ENCODE assay signal across 25 cellular contexts in genomic region chr2:161337247-161337646, GRCh38. TPM values are rescaled to one million over a fixed set of nuclear protein-coding genes. Genes with fewer than 3 reads are reported as not detected.
DNase-seq lines count a peak whose midpoint lies in the region; FAIRE-seq and TF ChIP-seq lines count a peak whose summit lies in the region.
"Had no signal": no experiment of that assay in that cellular context is flagged by ENCODE, and none has a peak within 500 bp of the region (broad histone marks: within the 10 kb centered on the region; RNA-seq: fewer than 3 reads in every experiment).

No MANE protein-coding gene starts in this region.

- H3K9me3 ChIP-seq in SK-N-SH (no peaks in the 10 kb centered on the region), breast epithelium (no peaks in the 10 kb centered on the region), BE2C (no peaks in the 10 kb centered on the region)
- H3K9me3 ChIP-seq: A549 had no signal

- H3F3A ChIP-seq in SK-N-SH (replicated peaks; ENCODE audit: insufficient read depth), result peaks cover 2% of the 10 kb centered on the region

- H3K4me3 ChIP-seq in SK-N-SH (ENCODE audit: low read depth in 2 of 2, low read length in 1 of 2), result no peak overlapping the region
- no peak overlapping the region for H3K4me3 ChIP-seq in breast epithelium
- no peak overlapping the region for H3K4me3 ChIP-seq in BE2C (ENCODE audit: low read depth, low read length)
- H3K4me3 ChIP-seq: A549, GM12878, GM23248 had no signal

- no peak for TF ChIP-seq CTCF in D721Med (IDR thresholded peaks at IDR 0.05; ENCODE audit: insufficient read depth, missing control alignments)
- no peak for TF ChIP-seq CTCF in SK-N-SH (IDR thresholded peaks at IDR 0.05)
- no peak for TF ChIP-seq CTCF in glutamatergic neuron (IDR thresholded peaks at IDR 0.05; ENCODE audit: partially characterized antibody, unreplicated experiment)
- no peak for TF ChIP-seq CTCF in breast epithelium (IDR thresholded peaks at IDR 0.05)
- no peak for TF ChIP-seq CTCF in BE2C (IDR thresholded peaks at IDR 0.05; ENCODE audit: low read depth, low read length)

- H3K36me3 ChIP-seq in SK-N-SH (replicated peaks in 1 of 2; ENCODE audit: control insufficient read depth in 1 of 2, insufficient read depth in 2 of 2, low read length in 1 of 2) (peaks cover 0 to 10% of the 10 kb centered on the region in 2 experiments), breast epithelium (no peaks in the 10 kb centered on the region), BE2C (no peaks in the 10 kb centered on the region)

- intact Hi-C loops in breast epithelium (cut with DNase I; ENCODE audit: low total_unique reads), result no loop called here

- no peaks in the 10 kb centered on the region for H3K27me3 ChIP-seq in SK-N-SH (ENCODE audit: insufficient read depth)
- H3K27me3 ChIP-seq in breast epithelium, result no peaks in the 10 kb centered on the region
- no peaks in the 10 kb centered on the region for H3K27me3 ChIP-seq in BE2C

- peaks cover 81% of the 10 kb centered on the region for H3K79me2 ChIP-seq in SK-N-SH (ENCODE audit: insufficient read depth)

- no peak for TF ChIP-seq RAD21 in SK-N-SH (IDR thresholded peaks at IDR 0.05; ENCODE audit: low read length)

- peaks cover 2% of the 10 kb centered on the region for H3K9me3 Mint-ChIP-seq in glutamatergic neuron (ENCODE audit: unreplicated experiment)

- H3K27ac Mint-ChIP-seq in glutamatergic neuron (ENCODE audit: unreplicated experiment), result peak overlapping the region; percentile 83
- H3K27ac Mint-ChIP-seq: CD4-positive, alpha-beta memory T cell had no signal

- FAIRE-seq in D721Med (lab: Jason Lieb, UNC), result peak; percentile 81
- FAIRE-seq: A549, GM12878, GM19239, H1 had no signal

- no peaks in the 10 kb centered on the region for H3K36me3 Mint-ChIP-seq in glutamatergic neuron (ENCODE audit: unreplicated experiment)

- no peaks in the 10 kb centered on the region for H3K9me2 ChIP-seq in SK-N-SH

- H3K4me3 Mint-ChIP-seq in glutamatergic neuron (ENCODE audit: unreplicated experiment), result no peak overlapping the region
- H3K4me3 Mint-ChIP-seq: CD4-positive, alpha-beta memory T cell had no signal

- DNase-seq in D721Med (ENCODE audit: insufficient read length, low spot score) (no peak), NCI-H82 (lab: John Stamatoyannopoulos, UW) (peak; percentile 86), SK-N-SH (peak; percentile 56), glutamatergic neuron (no peak), breast epithelium (ENCODE audit: low spot score in 2 of 2) (no peak), SKM-1 (lab: John Stamatoyannopoulos, UW; ENCODE audit: unreplicated experiment) (no peak), BE2C (no peak)
- DNase-seq: 8988T; ACHN; AML-193; C1 segment of cervical spinal cord; Calu3; CD4-positive, alpha-beta memory T cell; COR-L47; DMS 273 treated with DMSO at 0.1 percent for 48 hours; DMS79; EL; GDM1; GM23248; H7; HCEC 1CT had no signal

- no peak for TF ChIP-seq POLR2A in breast epithelium (IDR thresholded peaks at IDR 0.05)

- H3K27ac ChIP-seq in SK-N-SH (ENCODE audit: low read depth in 2 of 2, low read length in 1 of 2) (peak overlapping the region in 1 of 2 experiments; percentile 76; a peak in 2 of 4 replicates), breast epithelium (no peak overlapping the region)
- H3K27ac ChIP-seq: A549, GM23248 had no signal

- H3K4me2 ChIP-seq in SK-N-SH, result no peak overlapping the region
- H3K4me2 ChIP-seq: A549 had no signal

- POLR2A ChIA-PET in SK-N-SH (lab: Yijun Ruan, JAX), result interaction anchor here (1.6 kb wide), 1 partner anchor 29 kb away, joined by 5 read pairs; the partner anchor contains the start of gene PSMD14

- peaks cover 8% of the 10 kb centered on the region for H3K4me1 Mint-ChIP-seq in glutamatergic neuron (ENCODE audit: low read depth, unreplicated experiment)

- no peak overlapping the region for H3K9ac ChIP-seq in SK-N-SH
- H3K9ac ChIP-seq: GM23248 had no signal

- H2AFZ ChIP-seq in SK-N-SH (ENCODE audit: low read depth), result no peak overlapping the region
- H2AFZ ChIP-seq: GM23248 had no signal

- H3K4me1 ChIP-seq in SK-N-SH (ENCODE audit: control insufficient read depth in 1 of 2, insufficient read depth in 2 of 2, low read depth in 1 of 2, low read length in 1 of 2) (peaks cover 0 to 5% of the 10 kb centered on the region in 2 experiments; a peak in 1 of 4 replicates), breast epithelium (no peaks in the 10 kb centered on the region), BE2C (no peaks in the 10 kb centered on the region)

- CTCF ChIA-PET in SK-N-SH (lab: Yijun Ruan, JAX), result interaction anchor here (1.7 kb wide), 1 partner anchor 18 kb away, joined by 4 read pairs; no protein-coding TSS in a partner anchor

- WGBS in SK-N-SH (ENCODE audit: low lambda C conversion rate), result 24% methylated on average over 1 of the region's 1 CpG

- H4K20me1 ChIP-seq in SK-N-SH (ENCODE audit: insufficient read depth), result peaks cover 4% of the 10 kb centered on the region; the same call in 1 of the 2 replicates

- H3K27me3 Mint-ChIP-seq in glutamatergic neuron (ENCODE audit: unreplicated experiment), result no peaks in the 10 kb centered on the region
- H3K27me3 Mint-ChIP-seq: CD4-positive, alpha-beta memory T cell had no signal

- peak in 1 of 2 experiments; percentile 38; a peak in 1 of 4 replicates for TF ChIP-seq EP300 in SK-N-SH (IDR thresholded peaks at IDR 0.05; ENCODE audit: borderline replicate concordance in 1 of 2, low read depth in 1 of 2, low read length in 1 of 2)

TF ChIP-seq in SK-N-SH, 30 proteins besides CTCF, POLR2A, EP300 and RAD21:
- TF ChIP-seq MEF2A (IDR thresholded peaks at IDR 0.05; ENCODE audit: borderline replicate concordance, low read depth) (no peak), SIN3A (IDR thresholded peaks at IDR 0.05; ENCODE audit: borderline replicate concordance, low read depth, low read length) (no peak), TAF1 (IDR thresholded peaks at IDR 0.05; ENCODE audit: borderline replicate concordance, low read depth, low read length) (no peak), USF1 (IDR thresholded peaks at IDR 0.05; ENCODE audit: borderline replicate concordance, low read depth) (peak; percentile 36; the same call in 1 of the 2 replicates)

RNA-seq across cellular contexts. Expression of gene PSMD14, which starts 29.0 kb away (rescaled TPM):
- polyA plus RNA-seq in SK-N-SH (2012; rRNA removed), result 50.4 and 68.2 TPM in 2 replicates
- polyA plus RNA-seq in SK-N-SH (2012; cell fraction: cytosol; rRNA removed), result 79.7 and 98.0 TPM in 2 replicates
- polyA plus RNA-seq in SK-N-SH (2012; cell fraction: nucleus; rRNA removed), result 17.7 and 38.2 TPM in 2 replicates
- total RNA-seq in glutamatergic neuron (ENCODE audit: unreplicated experiment) (70.6 TPM), breast epithelium (10 to 100 TPM; 38.3 to 50.1 (median 38.7) TPM)
- 26.6 TPM for polyA plus RNA-seq in BE2C (2012; ENCODE audit: insufficient read depth, insufficient read length, low read depth)

Comparison
In these comparisons a context has a peak if more than half of its experiments do, and no peak if none do; other contexts are left out.
1. DNase-seq: peak in NCI-H82 (single experiment) and SK-N-SH (single experiment); none in D721Med (single experiment), glutamatergic neuron (single experiment), breast epithelium (0 of 2), SKM-1 (single experiment) and BE2C (single experiment).